ENCODE assay signal across 10 cellular contexts in genomic region chr7:75650671-75651070, GRCh38.
DNase-seq lines count a peak whose midpoint lies in the region; ATAC-seq and TF ChIP-seq lines count a peak whose summit lies in the region.
"Had no signal": no experiment of that assay in that cellular context is flagged by ENCODE, and none has a peak within 500 bp of the region (broad histone marks: within the 10 kb centered on the region; RNA-seq: fewer than 3 reads in every experiment).

No MANE protein-coding gene starts in this region.

- ATAC-seq in body of pancreas (peak; percentile 51), left lung (peak; percentile 58), thoracic aorta (ENCODE audit: insufficient number of reproducible peaks, low FRiP score, low read depth) (no peak), GM19395 (IDR thresholded peaks at IDR 0.05; ENCODE audit: unreplicated experiment) (no peak)
- ATAC-seq: foreskin keratinocyte had no signal

- no peaks in the 10 kb centered on the region for H3K27me3 ChIP-seq in body of pancreas
- no peaks in the 10 kb centered on the region for H3K27me3 ChIP-seq in left lung
- H3K27me3 ChIP-seq in thoracic aorta (replicated peaks; ENCODE audit: insufficient read depth) = no peaks in the 10 kb centered on the region
- H3K27me3 ChIP-seq: foreskin keratinocyte had no signal

- H3K4me1 ChIP-seq in body of pancreas (peaks cover 8% of the 10 kb centered on the region), left lung (peaks cover 18 to 25% of the 10 kb centered on the region in 2 donors), thoracic aorta (ENCODE audit: control insufficient read depth in 1 of 2, low read depth in 2 of 2) (peaks cover 26 to 42% of the 10 kb centered on the region in 2 donors)
- H3K4me1 ChIP-seq: foreskin keratinocyte had no signal

- H3K9me3 ChIP-seq in body of pancreas (no peaks in the 10 kb centered on the region), left lung (no peaks in the 10 kb centered on the region), thoracic aorta (no peaks in the 10 kb centered on the region)

- in situ Hi-C loops in GM13976 (cut with MboI; ENCODE audit: low sequenced_read_pairs, unreplicated experiment) = no loop called here

- intact Hi-C loops in body of pancreas (cut with DNase I) = no loop called here
- intact Hi-C loops in left lung (cut with DNase I) = no loop called here

- WGBS in body of pancreas, 2 donors = 28 to 45% methylated on average over 4 to 9 of the region's 9 CpGs

- DNase-seq in NCI-H1092 (lab: John Stamatoyannopoulos, UW) = peak; percentile 83
- peak in 3 of 4 donors; percentile 30 to 50 (median 39) for DNase-seq in body of pancreas
- peak; percentile 54 to 80 for DNase-seq in left lung
- peak; percentile 33 for DNase-seq in thoracic aorta (ENCODE audit: low spot score)
- DNase-seq in effector CD4-positive, alpha-beta T cell = no peak
- DNase-seq in SK-N-DZ (ENCODE audit: low spot score) = no peak
- no peak for DNase-seq in GM13976 (ENCODE audit: low spot score)
- DNase-seq: activated CD4-positive, alpha-beta memory T cell treated with anti-CD3 and anti-CD28 coated beads for 36 hours; foreskin keratinocyte had no signal

- H3K36me3 ChIP-seq in body of pancreas (replicated peaks in 1 of 2; ENCODE audit: insufficient read depth in 1 of 2, low read depth in 2 of 2) (no peaks in the 10 kb centered on the region), left lung (no peaks in the 10 kb centered on the region), thoracic aorta (peaks cover 3% of the 10 kb centered on the region)

- TF ChIP-seq CTCF in body of pancreas (IDR thresholded peaks at IDR 0.05) (no peak), left lung (IDR thresholded peaks at IDR 0.05) (no peak), thoracic aorta (IDR thresholded peaks at IDR 0.05) (no peak), GM13976 (IDR thresholded peaks at IDR 0.05; ENCODE audit: borderline replicate concordance, control extremely low read depth, extremely low read depth, insufficient read depth, missing control alignments) (no peak)

- TF ChIP-seq POLR2A in body of pancreas (IDR thresholded peaks at IDR 0.05) = no peak

- H3K27ac ChIP-seq in body of pancreas (peak overlapping the region in 1 of 4 donors; percentile 45), left lung (peak overlapping the region; percentile 42 to 57), thoracic aorta (peak overlapping the region; percentile 63 to 74)
- H3K27ac ChIP-seq: foreskin keratinocyte had no signal

- H3K4me3 ChIP-seq in body of pancreas (no peak overlapping the region), left lung (no peak overlapping the region), thoracic aorta (peak overlapping the region; percentile 15)

Comparison
In these comparisons a context has a peak if more than half of its experiments do, and no peak if none do; other contexts are left out.
1. DNase-seq: peak in NCI-H1092 (single experiment), body of pancreas (3 of 4), left lung (2 of 2) and thoracic aorta (single experiment); none in effector CD4-positive, alpha-beta T cell (single experiment), SK-N-DZ (single experiment) and GM13976 (single experiment).
2. ATAC-seq: peak in body of pancreas (single experiment) and left lung (single experiment); none in thoracic aorta (single experiment) and GM19395 (single experiment).